In the genomic region with DNA sequence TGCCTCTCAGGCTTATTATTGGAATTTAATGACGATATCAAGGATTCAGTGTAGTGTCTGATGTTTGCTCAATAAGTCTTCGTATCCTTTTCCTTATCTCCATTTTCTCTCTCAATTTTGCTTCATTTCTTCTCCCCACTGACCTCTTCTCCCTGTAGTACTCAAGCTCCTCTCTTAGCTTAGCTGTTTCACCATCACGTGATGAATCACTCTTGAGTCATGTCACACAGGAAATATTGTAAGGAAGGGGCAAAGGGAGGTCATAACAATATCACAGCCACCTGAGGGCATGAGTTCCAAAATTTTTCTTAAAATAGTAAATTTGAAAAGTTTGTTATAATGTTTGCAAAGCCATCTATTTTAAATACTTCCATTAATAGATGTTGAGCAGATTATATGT, we compare ENCODE assay signal across 12 cellular contexts.
DNase-seq lines count a peak whose midpoint lies in the region; ATAC-seq, FAIRE-seq and TF ChIP-seq lines count a peak whose summit lies in the region.
"Had no signal": no experiment of that assay in that cellular context is flagged by ENCODE, and none has a peak within 500 bp of the region (broad histone marks: within the 10 kb centered on the region; RNA-seq: fewer than 3 reads in every experiment).

No MANE protein-coding gene starts in this region.

- H3K4me3 ChIP-seq in Panc1 (ENCODE audit: low read depth in 2 of 2, low read length in 2 of 2) (no peak overlapping the region), epithelial cell of proximal tubule (ENCODE audit: low read depth, low read length) (no peak overlapping the region), retinal pigment epithelial cell (ENCODE audit: low read length) (no peak overlapping the region)

- CTCF ChIA-PET in Panc1 (lab: Charles Lee) = no interaction called here
- CTCF ChIA-PET in HEK293T (lab: Yijun Ruan, JAX) = no interaction called here

- POLR2A ChIA-PET in Panc1 (lab: Charles Lee) (interaction anchor here (0.6 kb wide), 1 partner anchor 379 kb away, joined by 4 read pairs; no protein-coding TSS in a partner anchor), HEK293T (lab: Yijun Ruan, JAX) (no interaction called here)

- TF ChIP-seq CTCF in Panc1 (IDR thresholded peaks at IDR 0.05) = no peak
- TF ChIP-seq CTCF in epithelial cell of proximal tubule (conservative IDR thresholded peaks at IDR 0.05; ENCODE audit: low read depth, low read length) = no peak
- TF ChIP-seq CTCF in retinal pigment epithelial cell (conservative IDR thresholded peaks at IDR 0.05; ENCODE audit: low read depth, low read length) = no peak

- no peak overlapping the region for H3K27ac ChIP-seq in Panc1 (ENCODE audit: low read length)
- H3K27ac ChIP-seq: KMS-11 had no signal

- H3K9me3 ChIP-seq in Panc1 (ENCODE audit: control insufficient read depth, insufficient read depth, low read depth, low read length) = no peaks in the 10 kb centered on the region

- no TSS peak for BruUV-seq in Panc1 (replicated peaks; lab: Mats Ljungman, UMichigan)

- no peaks in the 10 kb centered on the region for H3K27me3 ChIP-seq in Panc1 (ENCODE audit: control insufficient read depth, insufficient read depth, low read length)

- H3K36me3 ChIP-seq in Panc1 (ENCODE audit: control insufficient read depth, insufficient read depth, low read length) = no peaks in the 10 kb centered on the region

- ATAC-seq in Panc1 = no peak
- ATAC-seq in Right ventricle myocardium superior (ENCODE audit: poor library complexity) = no peak
- no peak for ATAC-seq in HG03108 (IDR thresholded peaks at IDR 0.05; ENCODE audit: unreplicated experiment)

- in situ Hi-C loops in Panc1 (cut with HindIII; ENCODE audit: low pct_unique_long_range_greater_than_20kb, low sequenced_read_pairs) = no loop called here

- DNase-seq in H54 (ENCODE audit: insufficient read length, low spot score) = no peak
- peak; percentile 76 for DNase-seq in Panc1 (ENCODE audit: low read depth, low spot score)
- peak; percentile 52 for DNase-seq in epithelial cell of proximal tubule (ENCODE audit: low read depth)
- DNase-seq in retinal pigment epithelial cell (ENCODE audit: low read depth) = peak; percentile 34
- DNase-seq in HEK293T (ENCODE audit: extremely low spot score) = no peak
- DNase-seq in Right ventricle myocardium superior = no peak
- DNase-seq in NCI-H69 (lab: John Stamatoyannopoulos, UW) = no peak
- DNase-seq: activated CD4-positive, alpha-beta T cell treated with anti-CD3 and anti-CD28 coated beads, Interleukin-2, amount 10 ng/mL, durations not matched to agents 24 days and 14 days; activated naive CD4-positive, alpha-beta T cell treated with anti-CD3 and anti-CD28 coated beads, Interleukin-2, amount 50 U/mL, for 16 hours; GF-D8 had no signal

- no peaks in the 10 kb centered on the region for H3K4me1 ChIP-seq in Panc1 (ENCODE audit: control insufficient read depth, insufficient read depth, low read length)

- peak; percentile 41 for FAIRE-seq in H54 (lab: Jason Lieb, UNC)

- no peak for TF ChIP-seq POLR2A in H54 (IDR thresholded peaks at IDR 0.05; ENCODE audit: low read depth, low read length)

- intact Hi-C loops in Panc1 (cut with micrococcal nuclease; ENCODE audit: unreplicated experiment) (no loop called here), Right ventricle myocardium superior (cut with DNase I) (no loop called here)

TF ChIP-seq in HEK293T, 16 proteins besides CTCF, POLR2A, EP300 and RAD21:
- TF ChIP-seq HDGF (IDR thresholded peaks at IDR 0.05; ENCODE audit: borderline replicate concordance) (no peak), FOXA1 (IDR thresholded peaks at IDR 0.05) (no peak), SUZ12 (IDR thresholded peaks at IDR 0.05) (no peak)

Comparison
In these comparisons a context has a peak if more than half of its experiments do, and no peak if none do; other contexts are left out.
1. DNase-seq: peak in Panc1 (single experiment), epithelial cell of proximal tubule (single experiment) and retinal pigment epithelial cell (single experiment); none in H54 (single experiment), HEK293T (single experiment), Right ventricle myocardium superior (single experiment) and NCI-H69 (single experiment).